In the genomic region with DNA sequence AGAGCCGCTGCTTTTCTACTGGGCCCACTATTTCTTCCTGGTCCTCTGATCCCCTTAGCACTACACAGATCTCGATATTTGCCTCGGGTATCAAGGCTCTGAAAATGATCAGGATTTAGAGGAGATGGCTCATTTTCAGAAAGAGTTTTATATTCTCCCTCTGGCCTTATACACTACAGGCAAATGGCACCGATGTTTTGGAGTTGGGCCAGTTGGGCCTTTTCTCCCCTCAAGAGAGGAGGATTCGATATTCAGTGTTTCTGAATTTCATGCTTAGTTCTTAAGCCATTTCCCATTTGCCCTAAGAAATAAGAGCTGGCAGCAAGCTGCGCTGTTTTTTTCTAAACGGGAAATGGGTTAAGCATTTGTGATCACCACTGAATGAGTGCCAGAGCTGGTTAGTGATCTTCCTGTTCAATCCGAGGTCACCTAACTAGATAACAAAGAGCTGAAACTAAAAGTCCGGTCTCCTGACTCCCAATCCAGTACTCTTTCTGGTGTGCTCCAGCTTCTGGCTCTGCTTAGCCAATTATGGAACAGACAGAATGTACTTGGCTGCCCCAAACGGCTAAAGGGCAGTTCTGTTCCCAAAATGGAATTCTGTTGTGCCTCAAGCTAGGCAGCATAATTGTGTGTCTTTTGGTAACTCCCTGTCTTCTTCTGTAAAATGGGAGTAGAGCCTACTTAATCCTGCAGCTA, we compare ENCODE assay signal across 10 cellular contexts. TPM values are rescaled to one million over a fixed set of nuclear protein-coding genes. Genes with fewer than 3 reads are reported as not detected.
DNase-seq lines count a peak whose midpoint lies in the region; ATAC-seq, FAIRE-seq and TF ChIP-seq lines count a peak whose summit lies in the region.
"Had no signal": no experiment of that assay in that cellular context is flagged by ENCODE, and none has a peak within 500 bp of the region (broad histone marks: within the 10 kb centered on the region; RNA-seq: fewer than 3 reads in every experiment).

No MANE protein-coding gene starts in this region.

- no peaks in the 10 kb centered on the region for H3K9me3 Mint-ChIP-seq in naive thymus-derived CD8-positive, alpha-beta T cell
- no peaks in the 10 kb centered on the region for H3K9me3 Mint-ChIP-seq in type B pancreatic cell
- H3K9me3 Mint-ChIP-seq in activated naive CD4-positive, alpha-beta T cell treated with anti-CD3 and anti-CD28 coated beads, Interleukin-2, amount 50 U/mL, for 72 hours = no peaks in the 10 kb centered on the region

- peaks cover 3 to 40% (median 30%) of the 10 kb centered on the region in 12 donors for H3K4me1 ChIP-seq in heart left ventricle

- peak overlapping the region in 2 of 12 donors; percentile 85 to 88 for H3K4me3 ChIP-seq in heart left ventricle

- POLR2A ChIA-PET in naive thymus-derived CD8-positive, alpha-beta T cell (lab: Charles Lee) = interaction anchor here (0.8 to 2.2 kb wide), 6 partner anchors 8 to 131 kb away, joined by 3 to 12 read pairs (median 3); a partner anchor contains a TSS

- peaks cover 17 to 37% (median 34%) of the 10 kb centered on the region in 4 donors for H3K4me1 Mint-ChIP-seq in naive thymus-derived CD8-positive, alpha-beta T cell
- peaks cover 31% of the 10 kb centered on the region for H3K4me1 Mint-ChIP-seq in type B pancreatic cell (ENCODE audit: unreplicated experiment)

- ATAC-seq in heart left ventricle = no peak
- no peak for ATAC-seq in left ventricle myocardium superior
- ATAC-seq in naive thymus-derived CD8-positive, alpha-beta T cell = no peak
- no peak for ATAC-seq in activated naive CD4-positive, alpha-beta T cell treated with anti-CD3 and anti-CD28 coated beads, Interleukin-2, amount 50 U/mL, for 72 hours

- H3K27ac ChIP-seq in heart left ventricle = peak overlapping the region in 7 of 12 donors; percentile 96 to 100 (median 98)
- peak overlapping the region; percentile 70 for H3K27ac ChIP-seq in cingulate gyrus (ENCODE audit: low read depth, low read length)

- peak overlapping the region in 9 of 10 donors; percentile 32 to 100 (median 94) for H3K27ac Mint-ChIP-seq in naive thymus-derived CD8-positive, alpha-beta T cell
- no peak overlapping the region for H3K27ac Mint-ChIP-seq in type B pancreatic cell
- H3K27ac Mint-ChIP-seq in activated naive CD4-positive, alpha-beta T cell treated with anti-CD3 and anti-CD28 coated beads, Interleukin-2, amount 50 U/mL, for 72 hours = peak overlapping the region in 1 of 2 donors; percentile 99

- no peak for DNase-seq in heart left ventricle
- no peak for DNase-seq in left ventricle myocardium superior
- DNase-seq in naive thymus-derived CD8-positive, alpha-beta T cell = no peak
- no peak for DNase-seq in type B pancreatic cell (ENCODE audit: extremely low spot score, unreplicated experiment)
- DNase-seq in nucleus accumbens (lab: John Stamatoyannopoulos, UW) = no peak
- no peak for DNase-seq in activated naive CD4-positive, alpha-beta T cell treated with anti-CD3 and anti-CD28 coated beads, Interleukin-2, amount 50 U/mL, for 72 hours (ENCODE audit: low spot score in 2 of 2)
- DNase-seq in GM19239 (ENCODE audit: insufficient read length, low spot score) = no peak
- DNase-seq: activated naive CD4-positive, alpha-beta T cell treated with anti-CD3 and anti-CD28 coated beads, Interleukin-2, amount 50 U/mL, for 16 hours; Karpas-422 had no signal

- peaks cover 0 to under 1% (median 0%) of the 10 kb centered on the region in 9 donors for H3K36me3 ChIP-seq in heart left ventricle

- no peaks in the 10 kb centered on the region for H3K27me3 Mint-ChIP-seq in naive thymus-derived CD8-positive, alpha-beta T cell
- no peaks in the 10 kb centered on the region for H3K27me3 Mint-ChIP-seq in type B pancreatic cell

- no peaks in the 10 kb centered on the region for H3K9me3 ChIP-seq in heart left ventricle

- intact Hi-C loops in heart left ventricle (cut with DNase I) = loop anchor here in 1 of 10 donors (5.0 kb wide), 1 partner anchor 268 kb away; a partner anchor contains a TSS
- intact Hi-C loops in left ventricle myocardium superior (cut with micrococcal nuclease) = no loop called here

- peak overlapping the region in 9 of 10 donors; percentile 39 to 96 (median 91) for H3K4me3 Mint-ChIP-seq in naive thymus-derived CD8-positive, alpha-beta T cell
- peak overlapping the region; percentile 92 for H3K4me3 Mint-ChIP-seq in type B pancreatic cell

- H3K27me3 ChIP-seq in heart left ventricle = no peaks in the 10 kb centered on the region

- TF ChIP-seq CTCF in heart left ventricle (IDR thresholded peaks at IDR 0.05) (no peak), type B pancreatic cell (conservative IDR thresholded peaks at IDR 0.05) (no peak)

- no peak for TF ChIP-seq POLR2A in heart left ventricle (IDR thresholded peaks at IDR 0.05)

- 71 to 85% (median 78%) methylated on average over 10 of the region's 10 CpGs for WGBS in heart left ventricle, 4 donors

- H3K36me3 Mint-ChIP-seq in naive thymus-derived CD8-positive, alpha-beta T cell = no peaks in the 10 kb centered on the region
- peaks cover 6% of the 10 kb centered on the region for H3K36me3 Mint-ChIP-seq in type B pancreatic cell
- peaks cover 15 to 16% of the 10 kb centered on the region in 2 donors for H3K36me3 Mint-ChIP-seq in activated naive CD4-positive, alpha-beta T cell treated with anti-CD3 and anti-CD28 coated beads, Interleukin-2, amount 50 U/mL, for 72 hours

- no peak for FAIRE-seq in GM19239 (lab: Jason Lieb, UNC)

RNA-seq across cellular contexts. Expression of a gene that starts 1.3 kb away (rescaled TPM):
- total RNA-seq in heart left ventricle (10 to 100 TPM; 24.2 to 62.3 (median 35.8) TPM), left ventricle myocardium superior (31.0 TPM), type B pancreatic cell (ENCODE audit: low replicate concordance) (26.8 and 28.2 TPM in 2 replicates)
- polyA plus RNA-seq in heart left ventricle = 10 to 100 TPM; 14.7 to 19.6 TPM
- 10 to 100 TPM; 23.1 to 24.2 TPM for total RNA-seq in naive thymus-derived CD8-positive, alpha-beta T cell
- polyA plus RNA-seq in naive thymus-derived CD8-positive, alpha-beta T cell = 10 to 100 TPM; 15.2 to 23.8 (median 19.1) TPM
- 10 to 100 TPM; 11.3 to 22.8 TPM for total RNA-seq in activated naive CD4-positive, alpha-beta T cell treated with anti-CD3 and anti-CD28 coated beads, Interleukin-2, amount 50 U/mL, for 72 hours

RNA-seq across cellular contexts. Expression of a gene that starts 25.1 kb away (rescaled TPM):
- total RNA-seq in heart left ventricle (10 to 100 TPM; 39.4 to 52.1 (median 46.1) TPM), left ventricle myocardium superior (56.4 TPM), type B pancreatic cell (ENCODE audit: low replicate concordance) (36.2 and 72.7 TPM in 2 replicates)
- 10 to 100 TPM; 45.2 to 85.0 TPM for polyA plus RNA-seq in heart left ventricle
- total RNA-seq in naive thymus-derived CD8-positive, alpha-beta T cell = 10 to 100 TPM; 89.9 to 95.6 TPM
- polyA plus RNA-seq in naive thymus-derived CD8-positive, alpha-beta T cell = 10 to 100 TPM; 61.2 to 66.5 (median 62.6) TPM
- 10 to 100 TPM; 40.0 to 67.6 TPM for total RNA-seq in activated naive CD4-positive, alpha-beta T cell treated with anti-CD3 and anti-CD28 coated beads, Interleukin-2, amount 50 U/mL, for 72 hours

RNA-seq across cellular contexts. Expression of a gene that starts 43.0 kb away (rescaled TPM):
- 10 to 100 TPM; 18.8 to 42.4 (median 21.6) TPM for total RNA-seq in heart left ventricle
- 10 to 100 TPM; 63.4 to 74.2 TPM for polyA plus RNA-seq in heart left ventricle
- total RNA-seq in left ventricle myocardium superior = 25.0 TPM
- 10 to 100 TPM; 54.1 to 61.1 TPM for total RNA-seq in naive thymus-derived CD8-positive, alpha-beta T cell
- 100 to 1,000 TPM in 2 of 3 donors, 10 to 100 TPM in 1; 99.7 to 116 (median 114) TPM for polyA plus RNA-seq in naive thymus-derived CD8-positive, alpha-beta T cell
- 50.4 and 55.0 TPM in 2 replicates for total RNA-seq in type B pancreatic cell (ENCODE audit: low replicate concordance)
- total RNA-seq in activated naive CD4-positive, alpha-beta T cell treated with anti-CD3 and anti-CD28 coated beads, Interleukin-2, amount 50 U/mL, for 72 hours = 10 to 100 TPM; 71.7 to 92.1 TPM

RNA-seq across cellular contexts. Expression of a gene that starts 52.9 kb away (rescaled TPM):
- total RNA-seq in heart left ventricle (1 to 10 TPM in 1 of 9 donors, under 1 TPM in 6, not detected in 2; 0.08 to 1.1 (median 0.37) TPM), left ventricle myocardium superior (0.32 TPM), type B pancreatic cell (ENCODE audit: low replicate concordance) (not detected in 2 replicates)
- under 1 TPM; 0.07 to 0.19 TPM for polyA plus RNA-seq in heart left ventricle
- total RNA-seq in naive thymus-derived CD8-positive, alpha-beta T cell = not detected
- polyA plus RNA-seq in naive thymus-derived CD8-positive, alpha-beta T cell = not detected
- not detected for total RNA-seq in activated naive CD4-positive, alpha-beta T cell treated with anti-CD3 and anti-CD28 coated beads, Interleukin-2, amount 50 U/mL, for 72 hours
